1 cellular context compared by ENCODE assay signal in genomic region chr1:217585577-217585976, GRCh38.
TF ChIP-seq lines count a peak whose summit lies in the region.

No MANE protein-coding gene starts in this region.

TF ChIP-seq in HepG2, 621 proteins besides CTCF, POLR2A, EP300 and RAD21:
- TF ChIP-seq BRF2 (CRISPR knock-in tag; IDR thresholded peaks at IDR 0.05): no peak
- peak; percentile 61; the same call in 1 of the 2 replicates for TF ChIP-seq CEBPB (IDR thresholded peaks at IDR 0.05; ENCODE audit: borderline replicate concordance, low read depth, low read length)
- TF ChIP-seq ZNF350 (CRISPR knock-in tag; IDR thresholded peaks at IDR 0.05; ENCODE audit: borderline replicate concordance, low read depth): no peak
TF ChIP-seq in HepG2: peak in this region for 1.
